20 cellular contexts compared by ENCODE assay signal in genomic region chr10:35979116-35979515, GRCh38.
A peak's percentile ranks its signal among the peaks of the same experiment; 100 is the strongest.
DNase-seq lines count a peak whose midpoint lies in the region; ATAC-seq and TF ChIP-seq lines count a peak whose summit lies in the region.
"Had no signal": no experiment of that assay in that cellular context is flagged by ENCODE, and none has a peak within 500 bp of the region (broad histone marks: within the 10 kb centered on the region; RNA-seq: fewer than 3 reads in every experiment).

No MANE protein-coding gene starts in this region.

- no peak overlapping the region for H3K27ac ChIP-seq in breast epithelium
- no peak overlapping the region for H3K27ac ChIP-seq in transverse colon
- H3K27ac ChIP-seq in endodermal cell (ENCODE audit: low read depth, low read length) = no peak overlapping the region
- H3K27ac ChIP-seq: 22Rv1, BLaER1, C4-2B had no signal

- no TSS peak for BruUV-seq in MCF 10A (replicated peaks; lab: Mats Ljungman, UMichigan)

- TF ChIP-seq EP300 in transverse colon (IDR thresholded peaks at IDR 0.05; ENCODE audit: low read depth) = peak; percentile 87

- H3K4me3 Mint-ChIP-seq in MCF 10A (ENCODE audit: unreplicated experiment) (peak overlapping the region; percentile 42), endodermal cell (no peak overlapping the region)
- H3K4me3 Mint-ChIP-seq: B cell; CD4-positive, CD25-positive, alpha-beta regulatory T cell; CD8-positive, alpha-beta T cell; GM23338; H9 had no signal

- TF ChIP-seq POLR2A in breast epithelium (IDR thresholded peaks at IDR 0.05) (no peak), transverse colon (IDR thresholded peaks at IDR 0.05) (no peak)

- POLR2A ChIA-PET in MCF 10A (lab: Yijun Ruan, JAX) = no interaction called here

- intact Hi-C loops in MCF 10A (cut with micrococcal nuclease) (no loop called here), breast epithelium (cut with DNase I; ENCODE audit: low total_unique reads) (no loop called here), transverse colon (cut with DNase I; ENCODE audit: low total_unique reads) (no loop called here)

- H3K27me3 Mint-ChIP-seq in MCF 10A (ENCODE audit: insufficient read depth, unreplicated experiment) (no peaks in the 10 kb centered on the region), endodermal cell (ENCODE audit: insufficient read depth) (peaks cover 78% of the 10 kb centered on the region)
- H3K27me3 Mint-ChIP-seq: B cell; CD4-positive, CD25-positive, alpha-beta regulatory T cell had no signal

- H3K4me1 ChIP-seq in breast epithelium (no peaks in the 10 kb centered on the region), transverse colon (no peaks in the 10 kb centered on the region), endodermal cell (ENCODE audit: control insufficient read depth, insufficient read depth, low read length) (no peaks in the 10 kb centered on the region)
- H3K4me1 ChIP-seq: BLaER1, Caco-2 had no signal

- H3K9me3 Mint-ChIP-seq in MCF 10A (ENCODE audit: unreplicated experiment) (no peaks in the 10 kb centered on the region), endodermal cell (peaks cover 8% of the 10 kb centered on the region)
- H3K9me3 Mint-ChIP-seq: CD8-positive, alpha-beta T cell; GM23338; H9 had no signal

- H3K27me3 ChIP-seq in breast epithelium = no peaks in the 10 kb centered on the region
- no peaks in the 10 kb centered on the region for H3K27me3 ChIP-seq in transverse colon
- H3K27me3 ChIP-seq in endodermal cell (ENCODE audit: control insufficient read depth, insufficient read depth, low read length, poor library complexity, severe bottlenecking) = peaks cover 4% of the 10 kb centered on the region
- H3K27me3 ChIP-seq: BLaER1 had no signal

- TF ChIP-seq CTCF in MCF 10A (IDR thresholded peaks at IDR 0.05; ENCODE audit: unreplicated experiment) (no peak), breast epithelium (IDR thresholded peaks at IDR 0.05) (no peak), fibroblast of mammary gland (conservative IDR thresholded peaks at IDR 0.05; ENCODE audit: control insufficient read depth, insufficient read depth, low read depth, low read length) (no peak), transverse colon (IDR thresholded peaks at IDR 0.05) (no peak), endodermal cell (conservative IDR thresholded peaks at IDR 0.05) (no peak)

- H3K9ac ChIP-seq in endodermal cell (ENCODE audit: extremely low read depth, low read length, poor library complexity, severe bottlenecking) = no peak overlapping the region
- H3K9ac ChIP-seq: BLaER1 had no signal

- in situ Hi-C loops in transverse colon (cut with MboI; ENCODE audit: low pct_ligation_motif_present in 1 of 4, low pct_unique_long_range_greater_than_20kb in 1 of 4, low sequenced_read_pairs in 3 of 4) = no loop called here

- DNase-seq in MCF 10A (ENCODE audit: unreplicated experiment) (peak; percentile 3), breast epithelium (ENCODE audit: low spot score in 2 of 2) (no peak), fibroblast of mammary gland (ENCODE audit: low read depth) (peak; percentile 4), transverse colon (no peak), cerebellar nuclear complex (lab: John Stamatoyannopoulos, UW) (no peak), endodermal cell (no peak)
- DNase-seq: Caco-2; CD4-positive, CD25-positive, alpha-beta regulatory T cell; CD8-positive, alpha-beta T cell; DMS153; DND-41; H9 had no signal

- ATAC-seq in GM18867 (IDR thresholded peaks at IDR 0.05; ENCODE audit: unreplicated experiment) = no peak
- ATAC-seq: CD8-positive, alpha-beta T cell; GM12878; GM23338; HCT116 had no signal

- WGBS in transverse colon (ENCODE audit: low coverage in 1 of 2), 2 donors = 41 to 48% methylated on average over 2 of the region's 2 CpGs
- WGBS in endodermal cell (ENCODE audit: insufficient coverage in 1 of 2, insufficient read length in 1 of 2), 2 experiments = 92 to 100% methylated on average over 2 of the region's 2 CpGs

- H3K9me3 ChIP-seq in breast epithelium (no peaks in the 10 kb centered on the region), transverse colon (no peaks in the 10 kb centered on the region), endodermal cell (ENCODE audit: control insufficient read depth, low read length) (no peaks in the 10 kb centered on the region)
- H3K9me3 ChIP-seq: BLaER1, Caco-2 had no signal

- H3K4me3 ChIP-seq in breast epithelium = no peak overlapping the region
- no peak overlapping the region for H3K4me3 ChIP-seq in fibroblast of mammary gland (ENCODE audit: control insufficient read depth, low read depth, low read length)
- no peak overlapping the region for H3K4me3 ChIP-seq in transverse colon
- no peak overlapping the region for H3K4me3 ChIP-seq in endodermal cell (ENCODE audit: low read length)
- H3K4me3 ChIP-seq: BLaER1, GM12878, GM23338 had no signal

- CTCF ChIA-PET in MCF 10A (lab: Yijun Ruan, JAX) = no interaction called here

- peak overlapping the region; percentile 89 for H3K27ac Mint-ChIP-seq in MCF 10A (ENCODE audit: low read depth, unreplicated experiment)
- H3K27ac Mint-ChIP-seq in endodermal cell = no peak overlapping the region
- H3K27ac Mint-ChIP-seq: B cell; CD4-positive, CD25-positive, alpha-beta regulatory T cell; CD8-positive, alpha-beta T cell; GM23338; H9 had no signal

- peaks cover 29% of the 10 kb centered on the region for H3K4me1 Mint-ChIP-seq in MCF 10A (ENCODE audit: insufficient read depth, unreplicated experiment)
- peaks cover 12% of the 10 kb centered on the region for H3K4me1 Mint-ChIP-seq in endodermal cell
- H3K4me1 Mint-ChIP-seq: B cell; CD4-positive, CD25-positive, alpha-beta regulatory T cell had no signal

- no peaks in the 10 kb centered on the region for H3K36me3 ChIP-seq in breast epithelium
- H3K36me3 ChIP-seq in transverse colon = no peaks in the 10 kb centered on the region
- H3K36me3 ChIP-seq in endodermal cell (ENCODE audit: control insufficient read depth, insufficient read depth, low read length) = no peaks in the 10 kb centered on the region
- H3K36me3 ChIP-seq: BLaER1 had no signal

- H3K36me3 Mint-ChIP-seq in MCF 10A (ENCODE audit: insufficient read depth, unreplicated experiment) (no peaks in the 10 kb centered on the region), endodermal cell (ENCODE audit: low read depth) (no peaks in the 10 kb centered on the region)
- H3K36me3 Mint-ChIP-seq: CD4-positive, CD25-positive, alpha-beta regulatory T cell; CD8-positive, alpha-beta T cell had no signal

Comparison
In these comparisons a context has a peak if more than half of its experiments do, and no peak if none do; other contexts are left out.
1. DNase-seq: peak in MCF 10A (single experiment) and fibroblast of mammary gland (single experiment); none in breast epithelium (0 of 2), transverse colon (single experiment), cerebellar nuclear complex (0 of 2) and endodermal cell (single experiment).